1 cellular context compared by ENCODE assay signal in the genomic region with DNA sequence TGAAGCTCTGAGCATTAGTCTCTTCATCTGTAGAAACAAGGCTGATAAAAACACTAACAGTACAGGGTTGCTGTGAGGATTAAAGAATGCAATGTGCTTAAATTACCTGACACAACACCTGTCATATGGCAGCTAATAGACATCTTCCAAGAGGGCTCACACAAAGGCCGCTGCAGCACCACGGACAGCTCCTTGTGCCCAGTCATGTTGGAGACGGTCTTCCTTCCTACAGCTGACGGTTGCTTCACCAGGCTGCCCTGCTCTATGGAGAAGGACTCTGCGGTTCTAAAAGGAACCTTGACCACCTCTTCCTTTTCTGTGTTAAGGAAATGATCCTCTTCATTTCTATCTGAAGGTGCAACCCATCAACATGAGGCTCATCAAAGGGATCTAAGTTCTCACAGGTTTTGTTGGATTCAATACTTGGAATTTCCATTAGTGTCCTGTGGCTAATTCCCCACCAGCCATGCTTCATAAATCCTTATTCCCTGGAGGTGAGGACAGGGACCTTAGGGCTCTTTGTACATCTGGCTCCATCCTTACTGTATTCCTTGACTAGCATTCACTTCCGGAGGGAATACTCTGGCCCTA.
TF ChIP-seq lines count a peak whose summit lies in the region.

No MANE protein-coding gene starts in this region.

TF ChIP-seq in HepG2, 621 proteins besides CTCF, POLR2A, EP300 and RAD21 (continued from another document):
- TF ChIP-seq, protein P1, sequence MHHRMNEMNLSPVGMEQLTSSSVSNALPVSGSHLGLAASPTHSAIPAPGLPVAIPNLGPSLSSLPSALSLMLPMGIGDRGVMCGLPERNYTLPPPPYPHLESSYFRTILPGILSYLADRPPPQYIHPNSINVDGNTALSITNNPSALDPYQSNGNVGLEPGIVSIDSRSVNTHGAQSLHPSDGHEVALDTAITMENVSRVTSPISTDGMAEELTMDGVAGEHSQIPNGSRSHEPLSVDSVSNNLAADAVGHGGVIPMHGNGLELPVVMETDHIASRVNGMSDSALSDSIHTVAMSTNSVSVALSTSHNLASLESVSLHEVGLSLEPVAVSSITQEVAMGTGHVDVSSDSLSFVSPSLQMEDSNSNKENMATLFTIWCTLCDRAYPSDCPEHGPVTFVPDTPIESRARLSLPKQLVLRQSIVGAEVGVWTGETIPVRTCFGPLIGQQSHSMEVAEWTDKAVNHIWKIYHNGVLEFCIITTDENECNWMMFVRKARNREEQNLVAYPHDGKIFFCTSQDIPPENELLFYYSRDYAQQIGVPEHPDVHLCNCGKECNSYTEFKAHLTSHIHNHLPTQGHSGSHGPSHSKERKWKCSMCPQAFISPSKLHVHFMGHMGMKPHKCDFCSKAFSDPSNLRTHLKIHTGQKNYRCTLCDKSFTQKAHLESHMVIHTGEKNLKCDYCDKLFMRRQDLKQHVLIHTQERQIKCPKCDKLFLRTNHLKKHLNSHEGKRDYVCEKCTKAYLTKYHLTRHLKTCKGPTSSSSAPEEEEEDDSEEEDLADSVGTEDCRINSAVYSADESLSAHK (CRISPR knock-in tag; IDR thresholded peaks at IDR 0.05; ENCODE audit: borderline replicate concordance): 0 out of 2 replicates have a peak, but pooled peaks have one; percentile 50
- TF ChIP-seq TAF1 (CRISPR knock-in tag; IDR thresholded peaks at IDR 0.05): peak; percentile 30; the same call in 1 of the 2 replicates
- TF ChIP-seq, protein P2, sequence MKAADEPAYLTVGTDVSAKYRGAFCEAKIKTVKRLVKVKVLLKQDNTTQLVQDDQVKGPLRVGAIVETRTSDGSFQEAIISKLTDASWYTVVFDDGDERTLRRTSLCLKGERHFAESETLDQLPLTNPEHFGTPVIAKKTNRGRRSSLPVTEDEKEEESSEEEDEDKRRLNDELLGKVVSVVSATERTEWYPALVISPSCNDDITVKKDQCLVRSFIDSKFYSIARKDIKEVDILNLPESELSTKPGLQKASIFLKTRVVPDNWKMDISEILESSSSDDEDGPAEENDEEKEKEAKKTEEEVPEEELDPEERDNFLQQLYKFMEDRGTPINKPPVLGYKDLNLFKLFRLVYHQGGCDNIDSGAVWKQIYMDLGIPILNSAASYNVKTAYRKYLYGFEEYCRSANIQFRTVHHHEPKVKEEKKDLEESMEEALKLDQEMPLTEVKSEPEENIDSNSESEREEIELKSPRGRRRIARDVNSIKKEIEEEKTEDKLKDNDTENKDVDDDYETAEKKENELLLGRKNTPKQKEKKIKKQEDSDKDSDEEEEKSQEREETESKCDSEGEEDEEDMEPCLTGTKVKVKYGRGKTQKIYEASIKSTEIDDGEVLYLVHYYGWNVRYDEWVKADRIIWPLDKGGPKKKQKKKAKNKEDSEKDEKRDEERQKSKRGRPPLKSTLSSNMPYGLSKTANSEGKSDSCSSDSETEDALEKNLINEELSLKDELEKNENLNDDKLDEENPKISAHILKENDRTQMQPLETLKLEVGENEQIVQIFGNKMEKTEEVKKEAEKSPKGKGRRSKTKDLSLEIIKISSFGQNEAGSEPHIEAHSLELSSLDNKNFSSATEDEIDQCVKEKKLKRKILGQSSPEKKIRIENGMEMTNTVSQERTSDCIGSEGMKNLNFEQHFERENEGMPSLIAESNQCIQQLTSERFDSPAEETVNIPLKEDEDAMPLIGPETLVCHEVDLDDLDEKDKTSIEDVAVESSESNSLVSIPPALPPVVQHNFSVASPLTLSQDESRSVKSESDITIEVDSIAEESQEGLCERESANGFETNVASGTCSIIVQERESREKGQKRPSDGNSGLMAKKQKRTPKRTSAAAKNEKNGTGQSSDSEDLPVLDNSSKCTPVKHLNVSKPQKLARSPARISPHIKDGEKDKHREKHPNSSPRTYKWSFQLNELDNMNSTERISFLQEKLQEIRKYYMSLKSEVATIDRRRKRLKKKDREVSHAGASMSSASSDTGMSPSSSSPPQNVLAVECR (CRISPR knock-in tag; IDR thresholded peaks at IDR 0.05; ENCODE audit: borderline replicate concordance): no peak
- TF ChIP-seq, protein P3, sequence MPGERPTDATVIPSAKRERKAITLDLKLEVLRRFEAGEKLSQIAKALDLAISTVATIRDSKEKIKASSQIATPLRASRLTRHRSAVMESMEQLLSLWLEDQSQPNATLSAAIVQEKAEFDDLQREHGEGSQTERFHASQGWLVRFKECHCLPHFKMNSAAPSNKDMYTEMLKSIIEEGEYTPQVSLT (CRISPR knock-in tag; IDR thresholded peaks at IDR 0.05; ENCODE audit: borderline replicate concordance, low read depth): no peak
- TF ChIP-seq ETV6 (CRISPR knock-in tag; conservative IDR thresholded peaks at IDR 0.05): peak; percentile 70; the same call in 1 of the 2 replicates
- TF ChIP-seq ZNF331 (CRISPR knock-in tag; IDR thresholded peaks at IDR 0.05): peak; percentile 87
- TF ChIP-seq ZNF788 (CRISPR knock-in tag; IDR thresholded peaks at IDR 0.05; ENCODE audit: borderline replicate concordance): peak; percentile 29; the same call in 1 of the 2 replicates
- TF ChIP-seq, protein P4, sequence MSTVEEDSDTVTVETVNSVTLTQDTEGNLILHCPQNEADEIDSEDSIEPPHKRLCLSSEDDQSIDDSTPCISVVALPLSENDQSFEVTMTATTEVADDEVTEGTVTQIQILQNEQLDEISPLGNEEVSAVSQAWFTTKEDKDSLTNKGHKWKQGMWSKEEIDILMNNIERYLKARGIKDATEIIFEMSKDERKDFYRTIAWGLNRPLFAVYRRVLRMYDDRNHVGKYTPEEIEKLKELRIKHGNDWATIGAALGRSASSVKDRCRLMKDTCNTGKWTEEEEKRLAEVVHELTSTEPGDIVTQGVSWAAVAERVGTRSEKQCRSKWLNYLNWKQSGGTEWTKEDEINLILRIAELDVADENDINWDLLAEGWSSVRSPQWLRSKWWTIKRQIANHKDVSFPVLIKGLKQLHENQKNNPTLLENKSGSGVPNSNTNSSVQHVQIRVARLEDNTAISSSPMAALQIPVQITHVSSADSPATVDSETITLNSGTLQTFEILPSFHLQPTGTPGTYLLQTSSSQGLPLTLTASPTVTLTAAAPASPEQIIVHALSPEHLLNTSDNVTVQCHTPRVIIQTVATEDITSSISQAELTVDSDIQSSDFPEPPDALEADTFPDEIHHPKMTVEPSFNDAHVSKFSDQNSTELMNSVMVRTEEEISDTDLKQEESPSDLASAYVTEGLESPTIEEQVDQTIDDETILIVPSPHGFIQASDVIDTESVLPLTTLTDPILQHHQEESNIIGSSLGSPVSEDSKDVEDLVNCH (CRISPR knock-in tag; IDR thresholded peaks at IDR 0.05): no peak
- TF ChIP-seq MTF1 (CRISPR knock-in tag; IDR thresholded peaks at IDR 0.05): peak; percentile 40; the same call in 1 of the 2 replicates
- TF ChIP-seq, protein P5, sequence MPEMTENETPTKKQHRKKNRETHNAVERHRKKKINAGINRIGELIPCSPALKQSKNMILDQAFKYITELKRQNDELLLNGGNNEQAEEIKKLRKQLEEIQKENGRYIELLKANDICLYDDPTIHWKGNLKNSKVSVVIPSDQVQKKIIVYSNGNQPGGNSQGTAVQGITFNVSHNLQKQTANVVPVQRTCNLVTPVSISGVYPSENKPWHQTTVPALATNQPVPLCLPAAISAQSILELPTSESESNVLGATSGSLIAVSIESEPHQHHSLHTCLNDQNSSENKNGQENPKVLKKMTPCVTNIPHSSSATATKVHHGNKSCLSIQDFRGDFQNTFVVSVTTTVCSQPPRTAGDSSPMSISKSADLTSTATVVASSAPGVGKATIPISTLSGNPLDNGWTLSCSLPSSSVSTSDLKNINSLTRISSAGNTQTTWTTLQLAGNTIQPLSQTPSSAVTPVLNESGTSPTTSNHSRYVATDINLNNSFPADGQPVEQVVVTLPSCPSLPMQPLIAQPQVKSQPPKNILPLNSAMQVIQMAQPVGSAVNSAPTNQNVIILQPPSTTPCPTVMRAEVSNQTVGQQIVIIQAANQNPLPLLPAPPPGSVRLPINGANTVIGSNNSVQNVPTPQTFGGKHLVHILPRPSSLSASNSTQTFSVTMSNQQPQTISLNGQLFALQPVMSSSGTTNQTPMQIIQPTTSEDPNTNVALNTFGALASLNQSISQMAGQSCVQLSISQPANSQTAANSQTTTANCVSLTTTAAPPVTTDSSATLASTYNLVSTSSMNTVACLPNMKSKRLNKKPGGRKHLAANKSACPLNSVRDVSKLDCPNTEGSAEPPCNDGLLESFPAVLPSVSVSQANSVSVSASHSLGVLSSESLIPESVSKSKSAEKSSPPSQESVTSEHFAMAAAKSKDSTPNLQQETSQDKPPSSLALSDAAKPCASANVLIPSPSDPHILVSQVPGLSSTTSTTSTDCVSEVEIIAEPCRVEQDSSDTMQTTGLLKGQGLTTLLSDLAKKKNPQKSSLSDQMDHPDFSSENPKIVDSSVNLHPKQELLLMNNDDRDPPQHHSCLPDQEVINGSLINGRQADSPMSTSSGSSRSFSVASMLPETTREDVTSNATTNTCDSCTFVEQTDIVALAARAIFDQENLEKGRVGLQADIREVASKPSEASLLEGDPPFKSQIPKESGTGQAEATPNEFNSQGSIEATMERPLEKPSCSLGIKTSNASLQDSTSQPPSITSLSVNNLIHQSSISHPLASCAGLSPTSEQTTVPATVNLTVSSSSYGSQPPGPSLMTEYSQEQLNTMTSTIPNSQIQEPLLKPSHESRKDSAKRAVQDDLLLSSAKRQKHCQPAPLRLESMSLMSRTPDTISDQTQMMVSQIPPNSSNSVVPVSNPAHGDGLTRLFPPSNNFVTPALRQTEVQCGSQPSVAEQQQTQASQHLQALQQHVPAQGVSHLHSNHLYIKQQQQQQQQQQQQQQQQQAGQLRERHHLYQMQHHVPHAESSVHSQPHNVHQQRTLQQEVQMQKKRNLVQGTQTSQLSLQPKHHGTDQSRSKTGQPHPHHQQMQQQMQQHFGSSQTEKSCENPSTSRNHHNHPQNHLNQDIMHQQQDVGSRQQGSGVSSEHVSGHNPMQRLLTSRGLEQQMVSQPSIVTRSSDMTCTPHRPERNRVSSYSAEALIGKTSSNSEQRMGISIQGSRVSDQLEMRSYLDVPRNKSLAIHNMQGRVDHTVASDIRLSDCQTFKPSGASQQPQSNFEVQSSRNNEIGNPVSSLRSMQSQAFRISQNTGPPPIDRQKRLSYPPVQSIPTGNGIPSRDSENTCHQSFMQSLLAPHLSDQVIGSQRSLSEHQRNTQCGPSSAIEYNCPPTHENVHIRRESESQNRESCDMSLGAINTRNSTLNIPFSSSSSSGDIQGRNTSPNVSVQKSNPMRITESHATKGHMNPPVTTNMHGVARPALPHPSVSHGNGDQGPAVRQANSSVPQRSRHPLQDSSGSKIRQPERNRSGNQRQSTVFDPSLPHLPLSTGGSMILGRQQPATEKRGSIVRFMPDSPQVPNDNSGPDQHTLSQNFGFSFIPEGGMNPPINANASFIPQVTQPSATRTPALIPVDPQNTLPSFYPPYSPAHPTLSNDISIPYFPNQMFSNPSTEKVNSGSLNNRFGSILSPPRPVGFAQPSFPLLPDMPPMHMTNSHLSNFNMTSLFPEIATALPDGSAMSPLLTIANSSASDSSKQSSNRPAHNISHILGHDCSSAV (CRISPR knock-in tag; IDR thresholded peaks at IDR 0.05; ENCODE audit: borderline replicate concordance): no peak
- TF ChIP-seq YEATS2 (CRISPR knock-in tag; IDR thresholded peaks at IDR 0.05; ENCODE audit: borderline replicate concordance): peak; percentile 38; the same call in 1 of the 2 replicates
- TF ChIP-seq KLF11 (CRISPR knock-in tag; IDR thresholded peaks at IDR 0.05): peak; percentile 88; the same call in 1 of the 2 replicates
- TF ChIP-seq, protein P6, sequence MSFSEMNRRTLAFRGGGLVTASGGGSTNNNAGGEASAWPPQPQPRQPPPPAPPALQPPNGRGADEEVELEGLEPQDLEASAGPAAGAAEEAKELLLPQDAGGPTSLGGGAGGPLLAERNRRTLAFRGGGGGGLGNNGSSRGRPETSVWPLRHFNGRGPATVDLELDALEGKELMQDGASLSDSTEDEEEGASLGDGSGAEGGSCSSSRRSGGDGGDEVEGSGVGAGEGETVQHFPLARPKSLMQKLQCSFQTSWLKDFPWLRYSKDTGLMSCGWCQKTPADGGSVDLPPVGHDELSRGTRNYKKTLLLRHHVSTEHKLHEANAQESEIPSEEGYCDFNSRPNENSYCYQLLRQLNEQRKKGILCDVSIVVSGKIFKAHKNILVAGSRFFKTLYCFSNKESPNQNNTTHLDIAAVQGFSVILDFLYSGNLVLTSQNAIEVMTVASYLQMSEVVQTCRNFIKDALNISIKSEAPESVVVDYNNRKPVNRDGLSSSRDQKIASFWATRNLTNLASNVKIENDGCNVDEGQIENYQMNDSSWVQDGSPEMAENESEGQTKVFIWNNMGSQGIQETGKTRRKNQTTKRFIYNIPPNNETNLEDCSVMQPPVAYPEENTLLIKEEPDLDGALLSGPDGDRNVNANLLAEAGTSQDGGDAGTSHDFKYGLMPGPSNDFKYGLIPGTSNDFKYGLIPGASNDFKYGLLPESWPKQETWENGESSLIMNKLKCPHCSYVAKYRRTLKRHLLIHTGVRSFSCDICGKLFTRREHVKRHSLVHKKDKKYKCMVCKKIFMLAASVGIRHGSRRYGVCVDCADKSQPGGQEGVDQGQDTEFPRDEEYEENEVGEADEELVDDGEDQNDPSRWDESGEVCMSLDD (CRISPR knock-in tag; IDR thresholded peaks at IDR 0.05; ENCODE audit: borderline replicate concordance): 0 out of 2 replicates have a peak, but pooled peaks have one; percentile 34
- TF ChIP-seq MXD4 (CRISPR knock-in tag; IDR thresholded peaks at IDR 0.05): peak; percentile 60; the same call in 1 of the 2 replicates
- 0 out of 2 replicates have a peak, but pooled peaks have one; percentile 35 for TF ChIP-seq NFKBIZ (CRISPR knock-in tag; IDR thresholded peaks at IDR 0.05)
- TF ChIP-seq RXRB (CRISPR knock-in tag; IDR thresholded peaks at IDR 0.05; ENCODE audit: borderline replicate concordance): peak; percentile 34; the same call in 1 of the 2 replicates
- peak; percentile 34; the same call in 1 of the 2 replicates for TF ChIP-seq THAP11 (CRISPR knock-in tag; IDR thresholded peaks at IDR 0.05)
- peak; percentile 94 for TF ChIP-seq ZNF557 (CRISPR knock-in tag; IDR thresholded peaks at IDR 0.05)
- TF ChIP-seq ZFP41 (CRISPR knock-in tag; IDR thresholded peaks at IDR 0.05; ENCODE audit: borderline replicate concordance): no peak
- peak; percentile 67; the same call in 1 of the 2 replicates for TF ChIP-seq MIXL1 (CRISPR knock-in tag; IDR thresholded peaks at IDR 0.05)
- peak; percentile 64; the same call in 1 of the 2 replicates for TF ChIP-seq ZNF431 (CRISPR knock-in tag; IDR thresholded peaks at IDR 0.05; ENCODE audit: borderline replicate concordance, low read depth)
- no peak for TF ChIP-seq ZNF616 (CRISPR knock-in tag; IDR thresholded peaks at IDR 0.05; ENCODE audit: low read depth)
- 0 out of 2 replicates have a peak, but pooled peaks have one; percentile 30 for TF ChIP-seq KAT8 (CRISPR knock-in tag; IDR thresholded peaks at IDR 0.05)
- peak; percentile 96 for TF ChIP-seq HDAC2 (CRISPR knock-in tag; IDR thresholded peaks at IDR 0.05)
- TF ChIP-seq, protein P7, sequence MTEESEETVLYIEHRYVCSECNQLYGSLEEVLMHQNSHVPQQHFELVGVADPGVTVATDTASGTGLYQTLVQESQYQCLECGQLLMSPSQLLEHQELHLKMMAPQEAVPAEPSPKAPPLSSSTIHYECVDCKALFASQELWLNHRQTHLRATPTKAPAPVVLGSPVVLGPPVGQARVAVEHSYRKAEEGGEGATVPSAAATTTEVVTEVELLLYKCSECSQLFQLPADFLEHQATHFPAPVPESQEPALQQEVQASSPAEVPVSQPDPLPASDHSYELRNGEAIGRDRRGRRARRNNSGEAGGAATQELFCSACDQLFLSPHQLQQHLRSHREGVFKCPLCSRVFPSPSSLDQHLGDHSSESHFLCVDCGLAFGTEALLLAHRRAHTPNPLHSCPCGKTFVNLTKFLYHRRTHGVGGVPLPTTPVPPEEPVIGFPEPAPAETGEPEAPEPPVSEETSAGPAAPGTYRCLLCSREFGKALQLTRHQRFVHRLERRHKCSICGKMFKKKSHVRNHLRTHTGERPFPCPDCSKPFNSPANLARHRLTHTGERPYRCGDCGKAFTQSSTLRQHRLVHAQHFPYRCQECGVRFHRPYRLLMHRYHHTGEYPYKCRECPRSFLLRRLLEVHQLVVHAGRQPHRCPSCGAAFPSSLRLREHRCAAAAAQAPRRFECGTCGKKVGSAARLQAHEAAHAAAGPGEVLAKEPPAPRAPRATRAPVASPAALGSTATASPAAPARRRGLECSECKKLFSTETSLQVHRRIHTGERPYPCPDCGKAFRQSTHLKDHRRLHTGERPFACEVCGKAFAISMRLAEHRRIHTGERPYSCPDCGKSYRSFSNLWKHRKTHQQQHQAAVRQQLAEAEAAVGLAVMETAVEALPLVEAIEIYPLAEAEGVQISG (CRISPR knock-in tag; IDR thresholded peaks at IDR 0.05): peak; percentile 58; the same call in 1 of the 2 replicates
